26 cellular contexts compared by ENCODE assay signal in genomic region chr3:182912476-182912875, GRCh38.
DNase-seq lines count a peak whose midpoint lies in the region; ATAC-seq, FAIRE-seq and TF ChIP-seq lines count a peak whose summit lies in the region.
"Had no signal": no experiment of that assay in that cellular context is flagged by ENCODE, and none has a peak within 500 bp of the region (broad histone marks: within the 10 kb centered on the region; RNA-seq: fewer than 3 reads in every experiment).

No MANE protein-coding gene starts in this region.

- peaks cover 21% of the 10 kb centered on the region for H3K36me3 Mint-ChIP-seq in activated naive CD8-positive, alpha-beta T cell treated with anti-CD3 and anti-CD28 coated beads for 36 hours
- peaks cover 14% of the 10 kb centered on the region for H3K36me3 Mint-ChIP-seq in progenitor cell of endocrine pancreas (ENCODE audit: insufficient read depth)

- intact Hi-C loops in Right ventricle myocardium inferior (cut with DNase I) (no loop called here), left ventricle myocardium inferior (cut with micrococcal nuclease) (no loop called here)

- H3K36me3 ChIP-seq in left ventricle myocardium inferior (peaks cover 24% of the 10 kb centered on the region), keratinocyte (ENCODE audit: control insufficient read depth in 2 of 2, extremely low read depth in 1 of 2, insufficient read depth in 2 of 2, low read length in 2 of 2) (peaks cover 0 to 5% of the 10 kb centered on the region in 2 experiments)
- H3K36me3 ChIP-seq: prostate gland had no signal

- FAIRE-seq in keratinocyte (lab: Jason Lieb, UNC) (peak; percentile 5), D721Med (lab: Jason Lieb, UNC) (no peak)

- peak overlapping the region; percentile 66 for H3K27ac Mint-ChIP-seq in activated naive CD8-positive, alpha-beta T cell treated with anti-CD3 and anti-CD28 coated beads for 36 hours
- H3K27ac Mint-ChIP-seq in progenitor cell of endocrine pancreas: no peak overlapping the region

- H3K4me1 ChIP-seq in left ventricle myocardium inferior (peaks cover 3% of the 10 kb centered on the region), keratinocyte (ENCODE audit: control insufficient read depth, extremely low read depth, insufficient read depth, low read length) (peaks cover 16% of the 10 kb centered on the region)
- H3K4me1 ChIP-seq: ascending aorta, prostate gland, SJSA1 had no signal

- no peak overlapping the region for H2AFZ ChIP-seq in keratinocyte (ENCODE audit: control insufficient read depth, low read length)

- peak; percentile 75 for ATAC-seq in Right ventricle myocardium inferior
- ATAC-seq: activated CD4-positive, CD25-positive, alpha-beta regulatory T cell treated with anti-CD3 and anti-CD28 coated beads, Interleukin-2, amount 50 U/mL, for 24 hours had no signal

- no peak for TF ChIP-seq CTCF in left ventricle myocardium inferior (IDR thresholded peaks at IDR 0.05; ENCODE audit: borderline replicate concordance)
- no peak for TF ChIP-seq CTCF in keratinocyte (optimal IDR thresholded peaks at IDR 0.05 in 1 of 3, IDR thresholded peaks at IDR 0.05 in 1 of 3, conservative IDR thresholded peaks at IDR 0.05 in 1 of 3; ENCODE audit: extremely low read depth in 1 of 3, insufficient read depth in 2 of 3, low read length in 3 of 3)
- no peak for TF ChIP-seq CTCF in progenitor cell of endocrine pancreas (IDR thresholded peaks at IDR 0.05; ENCODE audit: unreplicated experiment)
- TF ChIP-seq CTCF in D721Med (IDR thresholded peaks at IDR 0.05; ENCODE audit: insufficient read depth, missing control alignments): no peak

- H3K27ac ChIP-seq in left ventricle myocardium inferior (replicated peaks) (no peak overlapping the region), keratinocyte (ENCODE audit: control insufficient read depth, insufficient read depth, low read length) (no peak overlapping the region), temporal lobe (ENCODE audit: low read depth, low read length) (peak overlapping the region; percentile 75)
- H3K27ac ChIP-seq: ascending aorta, C4-2B, HL-60, prostate gland, SJSA1 had no signal

- H3K9ac ChIP-seq in keratinocyte (ENCODE audit: control insufficient read depth, extremely low read depth, insufficient read depth, low read length): no peak overlapping the region

- H3K27me3 Mint-ChIP-seq in activated naive CD8-positive, alpha-beta T cell treated with anti-CD3 and anti-CD28 coated beads for 36 hours: no peaks in the 10 kb centered on the region
- no peaks in the 10 kb centered on the region for H3K27me3 Mint-ChIP-seq in progenitor cell of endocrine pancreas
- H3K27me3 Mint-ChIP-seq: IgD-negative memory B cell, naive B cell had no signal

- H3K9me1 ChIP-seq in keratinocyte (ENCODE audit: control insufficient read depth, extremely low read depth, insufficient read depth, low read length): no peaks in the 10 kb centered on the region

- no peaks in the 10 kb centered on the region for H3K27me3 ChIP-seq in left ventricle myocardium inferior (ENCODE audit: low read depth)
- no peaks in the 10 kb centered on the region for H3K27me3 ChIP-seq in keratinocyte (ENCODE audit: control insufficient read depth, extremely low read depth, insufficient read depth, low read length)
- H3K27me3 ChIP-seq: ascending aorta, SJSA1, spleen had no signal

- no peaks in the 10 kb centered on the region for H3K79me2 ChIP-seq in keratinocyte (ENCODE audit: control insufficient read depth, insufficient read depth, low read length)

- DNase-seq in Right ventricle myocardium inferior (ENCODE audit: missing footprints) (no peak), left ventricle myocardium inferior (no peak), keratinocyte (ENCODE audit: low read depth, low spot score) (no peak), progenitor cell of endocrine pancreas (ENCODE audit: low spot score, unreplicated experiment) (no peak), D721Med (ENCODE audit: insufficient read length, low spot score) (no peak), activated gamma-delta T cell (lab: John Stamatoyannopoulos, UW) (no peak)
- DNase-seq in activated naive CD8-positive, alpha-beta T cell treated with anti-CD3 and anti-CD28 coated beads for 36 hours: no peak
- DNase-seq: ACHN; activated gamma-delta T cell treated with Interleukin-2 at 50 U/mL for 16 hours; cerebellar nuclear complex; DMS79; naive B cell; NCI-H1694 treated with DMSO at 0.1 percent for 48 hours; NCI-H748 treated with DMSO at 0.1 percent for 48 hours; spleen; stimulated activated CD8-positive, alpha-beta memory T cell treated with anti-CD3 and anti-CD28 coated beads, Interleukin-4, amount 100 ng/mL, for 48 hours; T-helper 9 cell had no signal

- H3K9me3 ChIP-seq in left ventricle myocardium inferior (replicated peaks) (no peaks in the 10 kb centered on the region), keratinocyte (ENCODE audit: control insufficient read depth, low read depth, low read length) (no peaks in the 10 kb centered on the region)
- H3K9me3 ChIP-seq: ascending aorta, prostate gland, SJSA1, spleen had no signal

- H3K9me3 Mint-ChIP-seq in activated naive CD8-positive, alpha-beta T cell treated with anti-CD3 and anti-CD28 coated beads for 36 hours: no peaks in the 10 kb centered on the region
- no peaks in the 10 kb centered on the region for H3K9me3 Mint-ChIP-seq in progenitor cell of endocrine pancreas (ENCODE audit: low read depth)
- H3K9me3 Mint-ChIP-seq: IgD-negative memory B cell, naive B cell had no signal

- H3K4me2 ChIP-seq in keratinocyte (ENCODE audit: control insufficient read depth, extremely low read depth, insufficient read depth, low read depth, low read length): no peak overlapping the region

- no peak overlapping the region for H3K4me3 Mint-ChIP-seq in activated naive CD8-positive, alpha-beta T cell treated with anti-CD3 and anti-CD28 coated beads for 36 hours
- no peak overlapping the region for H3K4me3 Mint-ChIP-seq in progenitor cell of endocrine pancreas (ENCODE audit: low read depth)
- H3K4me3 Mint-ChIP-seq: IgD-negative memory B cell, naive B cell had no signal

- H4K20me1 ChIP-seq in keratinocyte (ENCODE audit: control insufficient read depth, extremely low read depth, insufficient read depth, low read length): no peaks in the 10 kb centered on the region

- dilution Hi-C loops in keratinocyte (cut with MboI; ENCODE audit: extremely low pct_ligation_motif_present, low sequenced_read_pairs): no loop called here

- H3K4me1 Mint-ChIP-seq in activated naive CD8-positive, alpha-beta T cell treated with anti-CD3 and anti-CD28 coated beads for 36 hours: peaks cover 52% of the 10 kb centered on the region
- no peaks in the 10 kb centered on the region for H3K4me1 Mint-ChIP-seq in progenitor cell of endocrine pancreas (ENCODE audit: low read depth)

- no peak overlapping the region for H3K4me3 ChIP-seq in left ventricle myocardium inferior
- H3K4me3 ChIP-seq in keratinocyte (ENCODE audit: control insufficient read depth in 2 of 3, extremely low read depth in 1 of 3, insufficient read depth in 2 of 3, low read depth in 1 of 3, low read length in 3 of 3): no peak overlapping the region
- H3K4me3 ChIP-seq: ascending aorta, lung, prostate gland, SJSA1, spleen had no signal
